In genomic region chr1:58746182-58746581, GRCh38 we compare ENCODE assay signal across 27 cellular contexts.
"Had no signal": no experiment of that assay in that cellular context is flagged by ENCODE, and none has a peak within 500 bp of the region (broad histone marks: within the 10 kb centered on the region; RNA-seq: fewer than 3 reads in every experiment).

No MANE protein-coding gene starts in this region.

- H3K27ac ChIP-seq: ascending aorta, cardiac muscle cell, PC-9 had no signal

- H2AFZ ChIP-seq: PC-9 had no signal

- H3K4me3 ChIP-seq: ascending aorta, cardiac muscle cell, PC-9 had no signal

- FAIRE-seq: TTC549 had no signal

- DNase-seq: activated B cell treated with CpG ODN at 0.5 μM for 24 hours; activated CD4-positive, alpha-beta memory T cell treated with anti-CD3 and anti-CD28 coated beads for 36 hours; activated CD4-positive, alpha-beta T cell treated with anti-CD3 and anti-CD28 coated beads for 1 hour; activated CD4-positive, alpha-beta T cell treated with anti-CD3 and anti-CD28 coated beads, Interleukin-2, amount 10 ng/mL, durations not matched to agents 24 days and 14 days; activated CD8-positive, alpha-beta memory T cell treated with anti-CD3 and anti-CD28 coated beads for 24 hours; activated effector memory CD4-positive, alpha-beta T cell treated with anti-CD3 and anti-CD28 coated beads, Interleukin-2, amount 50 U/mL, for 16 hours; activated naive CD4-positive, alpha-beta T cell treated with Interleukin-2 at 50 U/mL for 16 hours; activated naive CD8-positive, alpha-beta T cell treated with anti-CD3 and anti-CD28 coated beads, Interleukin-2, amount 50 U/mL, for 24 hours; activated T-cell treated with anti-CD3 and anti-CD28 coated beads, Interleukin-2, amount 50 U/mL, for 4 hours; amniotic stem cell; KG1; MM.1S; NCI-H1105; NCI-H1436; NCI-H1694 treated with DMSO at 0.1 percent for 48 hours; NCI-H2029 treated with DMSO at 0.1 percent for 48 hours; NCI-H510A treated with DMSO at 0.1 percent for 48 hours; NK-92 treated with Interleukin-12 subunit alpha and Interleukin-12 subunit beta, amount 100 ng/mL, for 24 hours; PC-9; SHP77 treated with DMSO at 0.1 percent for 48 hours; T-cell; T-helper 2 cell; T1000 had no signal

- H3K36me3 ChIP-seq: ascending aorta, cardiac muscle cell had no signal

- H3K9me3 ChIP-seq: ascending aorta had no signal

- H3K4me1 ChIP-seq: ascending aorta had no signal

- ATAC-seq: activated naive CD4-positive, alpha-beta T cell treated with anti-CD3 and anti-CD28 coated beads, Interleukin-2, amount 50 U/mL, for 72 hours; activated naive CD8-positive, alpha-beta T cell treated with anti-CD3 and anti-CD28 coated beads, Interleukin-2, amount 50 U/mL, for 24 hours; activated T-cell treated with anti-CD3 and anti-CD28 coated beads, Interleukin-2, amount 50 U/mL, for 4 hours; T-cell had no signal

- H3K27me3 ChIP-seq: ascending aorta, cardiac muscle cell had no signal

- H3K4me2 ChIP-seq: PC-9 had no signal
